In genomic region chr2:43333096-43333655, GRCh38 we compare ENCODE assay signal across 14 cellular contexts.
DNase-seq lines count a peak whose midpoint lies in the region; ATAC-seq and TF ChIP-seq lines count a peak whose summit lies in the region.
"Had no signal": no experiment of that assay in that cellular context is flagged by ENCODE, and none has a peak within 500 bp of the region (broad histone marks: within the 10 kb centered on the region; RNA-seq: fewer than 3 reads in every experiment).

No MANE protein-coding gene starts in this region.

- TF ChIP-seq CTCF in gastroesophageal sphincter (IDR thresholded peaks at IDR 0.05): no peak
- TF ChIP-seq CTCF in gastrocnemius medialis (IDR thresholded peaks at IDR 0.05 in 4 of 5, conservative IDR thresholded peaks at IDR 0.05 in 1 of 5): no peak

- H3K4me1 ChIP-seq in adipocyte (ENCODE audit: control insufficient read depth, insufficient read depth, low read length) (peaks cover 44% of the 10 kb centered on the region), gastroesophageal sphincter (peaks cover 22 to 80% (median 46%) of the 10 kb centered on the region in 3 donors), gastrocnemius medialis (peaks cover 48 to 67% of the 10 kb centered on the region in 2 donors)

- peak; percentile 23 for DNase-seq in CD1c-positive myeloid dendritic cell (ENCODE audit: extremely low spot score)
- peak; percentile 25 for DNase-seq in adipocyte (ENCODE audit: low read depth)
- DNase-seq in gastrocnemius medialis: no peak
- DNase-seq in NK-92 (lab: John Stamatoyannopoulos, UW; ENCODE audit: unreplicated experiment): no peak
- no peak for DNase-seq in C1 segment of cervical spinal cord (lab: John Stamatoyannopoulos, UW)
- DNase-seq in stimulated activated CD4-positive, alpha-beta T cell treated with anti-CD3 and anti-CD28 coated beads, Interleukin-4, amount 100 ng/mL, for 24 hours: no peak
- DNase-seq: activated CD4-positive, alpha-beta T cell treated with anti-CD3 and anti-CD28 coated beads, Interleukin-2, amount 50 U/mL, for 48 hours; endodermal cell; NCI-H82; T-helper 1 cell had no signal

- no peaks in the 10 kb centered on the region for H3K27me3 ChIP-seq in adipocyte (replicated peaks; ENCODE audit: control insufficient read depth, insufficient read depth, low read length)
- H3K27me3 ChIP-seq in gastroesophageal sphincter: no peaks in the 10 kb centered on the region
- H3K27me3 ChIP-seq in gastrocnemius medialis: no peaks in the 10 kb centered on the region

- H3K9me3 ChIP-seq in adipocyte (ENCODE audit: control insufficient read depth, low read length) (no peaks in the 10 kb centered on the region), gastroesophageal sphincter (no peaks in the 10 kb centered on the region), gastrocnemius medialis (no peaks in the 10 kb centered on the region)

- H3K27ac ChIP-seq in gastroesophageal sphincter (peak overlapping the region; percentile 73 to 83 (median 82)), gastrocnemius medialis (peak overlapping the region; percentile 59 to 86 (median 84))
- H3K27ac ChIP-seq: C4-2B had no signal

- TF ChIP-seq POLR2A in gastroesophageal sphincter (IDR thresholded peaks at IDR 0.05): no peak
- no peak for TF ChIP-seq POLR2A in gastrocnemius medialis (IDR thresholded peaks at IDR 0.05)

- 3 to 18% methylated on average over 4 to 6 of the region's 6 CpGs for WGBS in gastroesophageal sphincter (ENCODE audit: low coverage in 1 of 2), 2 donors

- in situ Hi-C loops in gastrocnemius medialis (cut with MboI; ENCODE audit: low sequenced_read_pairs in 4 of 4): no loop called here

- H3K4me3 ChIP-seq in adipocyte (ENCODE audit: low read length) (peak overlapping the region; percentile 48), gastroesophageal sphincter (peak overlapping the region in 1 of 2 donors; percentile 9), gastrocnemius medialis (peak overlapping the region in 3 of 4 donors; percentile 10 to 29 (median 27))

- H3K9ac ChIP-seq in adipocyte (ENCODE audit: low read length): peak overlapping the region; percentile 76

- no peaks in the 10 kb centered on the region for H3K36me3 ChIP-seq in adipocyte (ENCODE audit: control insufficient read depth, insufficient read depth, low read length, severe bottlenecking)
- no peaks in the 10 kb centered on the region for H3K36me3 ChIP-seq in gastroesophageal sphincter
- no peaks in the 10 kb centered on the region for H3K36me3 ChIP-seq in gastrocnemius medialis

- no peak for TF ChIP-seq EP300 in gastroesophageal sphincter (IDR thresholded peaks at IDR 0.05)

- ATAC-seq in gastroesophageal sphincter (no peak), gastrocnemius medialis (no peak), HG03135 (IDR thresholded peaks at IDR 0.05; ENCODE audit: unreplicated experiment) (no peak)
- ATAC-seq: activated naive CD4-positive, alpha-beta T cell treated with anti-CD3 and anti-CD28 coated beads, Interleukin-2, amount 50 U/mL, for 72 hours had no signal

- intact Hi-C loops in gastrocnemius medialis (cut with DNase I; ENCODE audit: low total_unique reads): no loop called here

Comparison
In these comparisons a context has a peak if more than half of its experiments do, and no peak if none do; other contexts are left out.
1. DNase-seq: peak in CD1c-positive myeloid dendritic cell (single experiment) and adipocyte (single experiment); none in gastrocnemius medialis (0 of 2), NK-92 (single experiment), C1 segment of cervical spinal cord (0 of 14) and stimulated activated CD4-positive, alpha-beta T cell treated with anti-CD3 and anti-CD28 coated beads, Interleukin-4, amount 100 ng/mL, for 24 hours (single experiment).